Comparison of ENCODE assay signal across 10 cellular contexts in the genomic region with DNA sequence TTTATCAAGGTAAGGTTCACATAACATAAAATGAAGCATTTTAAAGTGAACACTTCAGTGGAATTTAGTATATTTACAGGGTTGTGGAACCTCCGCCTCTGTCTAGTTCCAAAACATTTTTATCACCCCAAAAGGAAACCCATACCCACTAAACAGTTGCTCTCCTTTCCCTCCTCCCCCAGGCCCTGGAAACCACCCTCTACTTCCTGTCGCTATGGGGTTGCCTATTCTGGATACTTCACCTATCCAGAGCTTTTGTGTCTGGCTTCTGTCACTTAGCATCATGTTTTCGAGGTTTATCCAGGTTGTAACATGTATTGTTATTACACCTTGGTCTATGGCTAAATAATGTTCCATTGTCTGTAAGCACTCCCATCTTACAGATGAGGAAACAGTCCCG. TPM values are rescaled to one million over a fixed set of nuclear protein-coding genes. Genes with fewer than 3 reads are reported as not detected.
DNase-seq lines count a peak whose midpoint lies in the region; ATAC-seq, FAIRE-seq and TF ChIP-seq lines count a peak whose summit lies in the region.
"Had no signal": no experiment of that assay in that cellular context is flagged by ENCODE, and none has a peak within 500 bp of the region (broad histone marks: within the 10 kb centered on the region; RNA-seq: fewer than 3 reads in every experiment).

No MANE protein-coding gene starts in this region.

- ATAC-seq in HG02798 (IDR thresholded peaks at IDR 0.05; ENCODE audit: poor library complexity, unreplicated experiment): no peak
- no peak for ATAC-seq in lower lobe of right lung

- H3K36me3 ChIP-seq in lower lobe of right lung: no peaks in the 10 kb centered on the region
- H3K36me3 ChIP-seq: stomach had no signal

- H3K4me3 Mint-ChIP-seq in T-helper 1 cell treated with Interleukin-12 subunit alpha and Interleukin-12 subunit beta and Interleukin-4 antibody, amounts not matched to agents 30 μg/mL and 1 μg/mL, for 36 hours: peak overlapping the region; percentile 64

- no peaks in the 10 kb centered on the region for H3K27me3 Mint-ChIP-seq in T-helper 1 cell treated with Interleukin-12 subunit alpha and Interleukin-12 subunit beta and Interleukin-4 antibody, amounts not matched to agents 30 μg/mL and 1 μg/mL, for 36 hours (ENCODE audit: low read depth)

- H3K9me3 ChIP-seq in lower lobe of right lung: no peaks in the 10 kb centered on the region
- H3K9me3 ChIP-seq: stomach had no signal

- no peaks in the 10 kb centered on the region for H3K36me3 Mint-ChIP-seq in T-helper 1 cell treated with Interleukin-12 subunit alpha and Interleukin-12 subunit beta and Interleukin-4 antibody, amounts not matched to agents 30 μg/mL and 1 μg/mL, for 36 hours (ENCODE audit: low read depth)

- peak; percentile 59 for FAIRE-seq in GM18507 (lab: Jason Lieb, UNC)
- no peak for FAIRE-seq in H54 (lab: Jason Lieb, UNC)

- H3K4me3 ChIP-seq in lower lobe of right lung: no peak overlapping the region
- H3K4me3 ChIP-seq: stomach had no signal

- H3K27me3 ChIP-seq in lower lobe of right lung (ENCODE audit: low read depth): no peaks in the 10 kb centered on the region
- H3K27me3 ChIP-seq: stomach had no signal

- DNase-seq in GM18507 (ENCODE audit: extremely low spot score, insufficient read length, low read depth) (no peak), H54 (ENCODE audit: insufficient read length, low spot score) (no peak), lower lobe of right lung (no peak)
- DNase-seq in effector CD4-positive, alpha-beta T cell: peak; percentile 48
- peak; percentile 12 for DNase-seq in stimulated activated naive CD4-positive, alpha-beta T cell treated with Interleukin-2 at 50 U/mL for 16 hours (lab: John Stamatoyannopoulos, UW)
- DNase-seq: mesenchymal stem cell, NCI-H2029, stomach had no signal

- no peaks in the 10 kb centered on the region for H3K9me3 Mint-ChIP-seq in T-helper 1 cell treated with Interleukin-12 subunit alpha and Interleukin-12 subunit beta and Interleukin-4 antibody, amounts not matched to agents 30 μg/mL and 1 μg/mL, for 36 hours

- H3K4me1 Mint-ChIP-seq in T-helper 1 cell treated with Interleukin-12 subunit alpha and Interleukin-12 subunit beta and Interleukin-4 antibody, amounts not matched to agents 30 μg/mL and 1 μg/mL, for 36 hours (ENCODE audit: low read depth): peaks cover 42% of the 10 kb centered on the region

- no peak for TF ChIP-seq POLR2A in H54 (IDR thresholded peaks at IDR 0.05; ENCODE audit: low read depth, low read length)

- peak overlapping the region; percentile 70 for H3K27ac Mint-ChIP-seq in T-helper 1 cell treated with Interleukin-12 subunit alpha and Interleukin-12 subunit beta and Interleukin-4 antibody, amounts not matched to agents 30 μg/mL and 1 μg/mL, for 36 hours

- intact Hi-C loops in lower lobe of right lung (cut with DNase I): no loop called here

- H3K4me1 ChIP-seq in lower lobe of right lung: peaks cover 32% of the 10 kb centered on the region

- no peak for TF ChIP-seq CTCF in lower lobe of right lung (IDR thresholded peaks at IDR 0.05)

- H3K27ac ChIP-seq in lower lobe of right lung: no peak overlapping the region

RNA-seq across cellular contexts. Expression of a gene that starts 27.7 kb away (rescaled TPM):
- 199 TPM for total RNA-seq in lower lobe of right lung

Comparison
In these comparisons a context has a peak if more than half of its experiments do, and no peak if none do; other contexts are left out.
1. DNase-seq: peak in effector CD4-positive, alpha-beta T cell (single experiment) and stimulated activated naive CD4-positive, alpha-beta T cell treated with Interleukin-2 at 50 U/mL for 16 hours (single experiment); none in GM18507 (single experiment), H54 (single experiment) and lower lobe of right lung (single experiment).